In the genomic region with DNA sequence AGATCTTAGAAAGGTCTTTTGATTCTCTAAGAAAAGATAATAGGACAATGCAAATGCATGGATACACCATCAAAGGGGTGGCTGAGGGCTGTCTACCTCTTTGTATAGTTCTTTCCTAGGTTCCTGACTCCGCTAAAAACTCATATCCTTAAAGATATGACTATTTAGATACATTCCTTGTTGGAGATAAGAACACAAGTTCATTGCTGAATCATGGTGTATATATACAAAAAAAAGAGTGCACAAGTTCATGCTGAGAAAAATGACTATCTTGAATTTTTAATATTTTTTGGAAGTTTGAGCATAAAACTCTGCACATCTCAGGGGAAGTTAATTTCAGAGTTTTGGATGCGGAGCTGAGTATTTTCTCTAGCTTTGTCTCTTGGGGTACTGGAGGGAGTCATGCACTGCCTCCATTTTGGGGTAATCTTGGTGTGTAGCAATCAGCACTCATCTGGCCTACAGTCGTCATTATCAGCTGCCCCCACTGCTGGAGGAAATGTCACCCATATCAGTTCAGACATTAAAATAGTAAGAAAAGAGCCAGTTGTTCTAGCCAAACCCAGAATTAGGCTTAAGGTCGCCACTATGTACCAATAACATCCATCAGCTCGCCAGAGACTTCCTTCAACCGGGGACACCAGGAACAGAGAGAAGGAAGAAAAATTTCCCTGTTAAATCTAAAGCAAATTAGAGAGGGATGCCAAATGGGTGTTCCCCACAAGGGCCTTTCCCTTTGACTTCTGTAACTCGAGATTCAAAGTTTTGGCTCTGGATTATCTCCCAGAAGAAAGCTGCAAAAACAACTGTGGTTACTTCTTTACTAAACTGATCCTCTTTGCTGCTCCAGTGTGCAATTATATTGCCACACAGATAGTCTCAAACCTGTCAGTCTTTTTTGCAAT, we compare ENCODE assay signal across 10 cellular contexts. TPM values are rescaled to one million over a fixed set of nuclear protein-coding genes. Genes with fewer than 3 reads are reported as not detected.
DNase-seq lines count a peak whose midpoint lies in the region; TF ChIP-seq lines count a peak whose summit lies in the region.
"Had no signal": no experiment of that assay in that cellular context is flagged by ENCODE, and none has a peak within 500 bp of the region (broad histone marks: within the 10 kb centered on the region; RNA-seq: fewer than 3 reads in every experiment).

No MANE protein-coding gene starts in this region.

- peak overlapping the region; percentile 63 for H2BK120ac ChIP-seq in trophoblast cell (ENCODE audit: insufficient read depth, low read length, poor library complexity)

- H3K9me2 ChIP-seq in OCI-LY1 (ENCODE audit: low read depth, low read length), result no peaks in the 10 kb centered on the region

- H3K23ac ChIP-seq in trophoblast cell (ENCODE audit: low read length), result no peak overlapping the region

- in situ Hi-C loops in GM13977 (cut with MboI; ENCODE audit: low pct_unique_long_range_greater_than_20kb, low sequenced_read_pairs, unreplicated experiment), result no loop called here

- intact Hi-C loops in esophagus muscularis mucosa (cut with DNase I), result no loop called here

- peak overlapping the region; percentile 77 for H3K9ac ChIP-seq in OCI-LY1 (ENCODE audit: low read length)
- no peak overlapping the region for H3K9ac ChIP-seq in trophoblast cell (ENCODE audit: low read length)

- no peaks in the 10 kb centered on the region for H3F3A ChIP-seq in OCI-LY1 (ENCODE audit: insufficient read depth, low read length)

- TF ChIP-seq CTCF in GM12875 (IDR thresholded peaks at IDR 0.05; ENCODE audit: borderline replicate concordance, insufficient read depth, low read depth, low read length) (no peak), OCI-LY1 (IDR thresholded peaks at IDR 0.05; ENCODE audit: low read length) (no peak), choroid plexus epithelial cell (conservative IDR thresholded peaks at IDR 0.05; ENCODE audit: low read depth, low read length) (no peak), esophagus muscularis mucosa (IDR thresholded peaks at IDR 0.05) (no peak), GM13977 (IDR thresholded peaks at IDR 0.05; ENCODE audit: extremely low read depth, insufficient read depth, missing control alignments) (no peak)

- H4K8ac ChIP-seq in trophoblast cell (ENCODE audit: low read depth, low read length), result no peak overlapping the region

- WGBS in trophoblast cell (ENCODE audit: extremely low coverage, insufficient coverage, insufficient read length), result no CpG with 5 or more reads among the region's 7 CpGs
- WGBS in esophagus muscularis mucosa, result 39% methylated on average over 7 of the region's 7 CpGs

- H4K91ac ChIP-seq in trophoblast cell (ENCODE audit: low read depth, low read length), result no peak overlapping the region

- DNase-seq in choroid plexus epithelial cell (ENCODE audit: low read depth), result peak; percentile 76
- DNase-seq in trophoblast cell, result no peak
- DNase-seq in esophagus muscularis mucosa (ENCODE audit: extremely low spot score), result no peak
- no peak for DNase-seq in NCI-H1694 treated with DMSO at 0.1 percent for 48 hours (lab: John Stamatoyannopoulos, UW)
- DNase-seq in GM13977 (ENCODE audit: low spot score), result no peak
- DNase-seq in islet precursor cell, result no peak
- DNase-seq: dermis blood vessel endothelial cell had no signal

- peak overlapping the region; percentile 94 for H3K4me2 ChIP-seq in OCI-LY1 (ENCODE audit: low read length)
- H3K4me2 ChIP-seq in trophoblast cell (ENCODE audit: low read length), result no peak overlapping the region

- H2AFZ ChIP-seq in OCI-LY1 (ENCODE audit: low read length), result no peak overlapping the region
- no peak overlapping the region for H2AFZ ChIP-seq in trophoblast cell (ENCODE audit: insufficient read depth, low read length, poor library complexity)

- peak overlapping the region; percentile 86 for H3K27ac ChIP-seq in OCI-LY1 (ENCODE audit: low read depth, low read length, poor library complexity, severe bottlenecking)
- no peak overlapping the region for H3K27ac ChIP-seq in trophoblast cell (ENCODE audit: low read depth, low read length)
- peak overlapping the region in 1 of 4 donors; percentile 28 for H3K27ac ChIP-seq in esophagus muscularis mucosa (replicated peaks in 1 of 4)
- H3K27ac ChIP-seq: SJSA1 had no signal

- no peak for TF ChIP-seq EP300 in esophagus muscularis mucosa (IDR thresholded peaks at IDR 0.05)

- no peak overlapping the region for H2BK12ac ChIP-seq in trophoblast cell (ENCODE audit: low read length)

- no peak overlapping the region for H2BK5ac ChIP-seq in trophoblast cell (ENCODE audit: low read depth, low read length, poor library complexity)

- no peak overlapping the region for H2AK5ac ChIP-seq in trophoblast cell (ENCODE audit: low read length)

- no peak for TF ChIP-seq POLR2A in esophagus muscularis mucosa (IDR thresholded peaks at IDR 0.05; ENCODE audit: low read depth)

- no peak overlapping the region for H4K12ac ChIP-seq in trophoblast cell (ENCODE audit: low read depth, low read length)

- H3K4me1 ChIP-seq in OCI-LY1 (ENCODE audit: insufficient read depth, low read length, severe bottlenecking) (peaks cover 84% of the 10 kb centered on the region), trophoblast cell (ENCODE audit: control insufficient read depth in 1 of 2, insufficient read depth in 2 of 2, low read length in 2 of 2) (peaks cover 9 to 14% of the 10 kb centered on the region in 2 experiments), esophagus muscularis mucosa (peaks cover 0 to 15% (median 9%) of the 10 kb centered on the region in 4 donors)

- peaks cover 74% of the 10 kb centered on the region for H3K79me2 ChIP-seq in OCI-LY1 (ENCODE audit: insufficient read depth, low read length)
- H3K79me2 ChIP-seq in trophoblast cell (ENCODE audit: control insufficient read depth, insufficient read depth, low read length, poor library complexity), result peaks cover 2% of the 10 kb centered on the region

- peaks cover 11% of the 10 kb centered on the region for H3K79me1 ChIP-seq in trophoblast cell (ENCODE audit: low read length)

- no peak overlapping the region for H3K14ac ChIP-seq in trophoblast cell (ENCODE audit: low read length)

- H4K20me1 ChIP-seq in OCI-LY1 (ENCODE audit: insufficient read depth, low read length), result no peaks in the 10 kb centered on the region

- H3K36me3 ChIP-seq in OCI-LY1 (ENCODE audit: insufficient read depth, low read length) (peaks cover 30% of the 10 kb centered on the region), trophoblast cell (ENCODE audit: control insufficient read depth in 1 of 2, insufficient read depth in 2 of 2, low read length in 2 of 2) (no peaks in the 10 kb centered on the region), esophagus muscularis mucosa (no peaks in the 10 kb centered on the region)
- H3K36me3 ChIP-seq: SJSA1 had no signal

- H3K4me3 ChIP-seq in GM12875 (ENCODE audit: low read depth, low read length) (peak overlapping the region; percentile 62), OCI-LY1 (ENCODE audit: low read depth, low read length, poor library complexity, severe bottlenecking) (peak overlapping the region; percentile 88), choroid plexus epithelial cell (ENCODE audit: low read depth, low read length) (peak overlapping the region; percentile 20), trophoblast cell (ENCODE audit: low read depth, low read length) (no peak overlapping the region), esophagus muscularis mucosa (no peak overlapping the region)
- H3K4me3 ChIP-seq: SJSA1 had no signal

- H3K9me3 ChIP-seq in OCI-LY1 (ENCODE audit: low read length) (no peaks in the 10 kb centered on the region), trophoblast cell (ENCODE audit: insufficient read depth, low read depth, low read length) (no peaks in the 10 kb centered on the region), esophagus muscularis mucosa (no peaks in the 10 kb centered on the region)
- H3K9me3 ChIP-seq: SJSA1 had no signal

- no peaks in the 10 kb centered on the region for H3K27me3 ChIP-seq in OCI-LY1 (ENCODE audit: insufficient read depth, low read length)
- H3K27me3 ChIP-seq in trophoblast cell (ENCODE audit: insufficient read depth, low read length), result no peaks in the 10 kb centered on the region
- H3K27me3 ChIP-seq in esophagus muscularis mucosa, result no peaks in the 10 kb centered on the region
- H3K27me3 ChIP-seq: SJSA1 had no signal

- no peak overlapping the region for H3K18ac ChIP-seq in trophoblast cell (ENCODE audit: low read length)

- H3K4ac ChIP-seq in trophoblast cell (ENCODE audit: low read depth, low read length), result no peak overlapping the region

RNA-seq across cellular contexts. Expression of gene PTTG1, which starts 49.0 kb away (rescaled TPM):
- 157 and 174 TPM in 2 replicates for polyA plus RNA-seq in trophoblast cell (2013)
- total RNA-seq in esophagus muscularis mucosa, result 1 to 10 TPM in 3 of 4 donors, not detected in 1; 2.6 to 6.3 (median 5.5) TPM

RNA-seq across cellular contexts. Expression of gene SLU7, which starts 51.8 kb away (rescaled TPM):
- 41.6 and 43.3 TPM in 2 replicates for polyA plus RNA-seq in trophoblast cell (2013)
- 10 to 100 TPM; 43.5 to 82.0 (median 69.5) TPM for total RNA-seq in esophagus muscularis mucosa

Comparison
In these comparisons a context has a peak if more than half of its experiments do, and no peak if none do; other contexts are left out.
1. H3K4me3 ChIP-seq: peak in GM12875 (single experiment), OCI-LY1 (single experiment) and choroid plexus epithelial cell (single experiment); none in trophoblast cell (single experiment) and esophagus muscularis mucosa (0 of 4).